11 cellular contexts compared by ENCODE assay signal in genomic region chr10:97211229-97211628, GRCh38. TPM values are rescaled to one million over a fixed set of nuclear protein-coding genes. Genes with fewer than 3 reads are reported as not detected.
DNase-seq lines count a peak whose midpoint lies in the region; ATAC-seq and TF ChIP-seq lines count a peak whose summit lies in the region.
"Had no signal": no experiment of that assay in that cellular context is flagged by ENCODE, and none has a peak within 500 bp of the region (broad histone marks: within the 10 kb centered on the region; RNA-seq: fewer than 3 reads in every experiment).

No MANE protein-coding gene starts in this region.

- TF ChIP-seq CTCF in right atrium auricular region (IDR thresholded peaks at IDR 0.05), result no peak
- no peak for TF ChIP-seq CTCF in left ventricle myocardium inferior (IDR thresholded peaks at IDR 0.05; ENCODE audit: borderline replicate concordance)
- no peak for TF ChIP-seq CTCF in esophagus squamous epithelium (IDR thresholded peaks at IDR 0.05)

- H3K36me3 ChIP-seq in right atrium auricular region, result no peaks in the 10 kb centered on the region
- no peaks in the 10 kb centered on the region for H3K36me3 ChIP-seq in left ventricle myocardium inferior
- no peaks in the 10 kb centered on the region for H3K36me3 ChIP-seq in esophagus squamous epithelium
- H3K36me3 ChIP-seq: HAP-1 had no signal

- no peak overlapping the region for H3K4me3 ChIP-seq in right atrium auricular region
- H3K4me3 ChIP-seq in left ventricle myocardium inferior, result no peak overlapping the region
- no peak overlapping the region for H3K4me3 ChIP-seq in esophagus squamous epithelium
- H3K4me3 ChIP-seq: GM23338, HAP-1 had no signal

- intact Hi-C loops in left ventricle myocardium inferior (cut with micrococcal nuclease), result no loop called here
- intact Hi-C loops in sciatic nerve (cut with DNase I), result no loop called here
- intact Hi-C loops in esophagus squamous epithelium (cut with DNase I), result no loop called here

- no peak for TF ChIP-seq POLR2A in esophagus squamous epithelium (IDR thresholded peaks at IDR 0.05)

- DNase-seq in right atrium auricular region (ENCODE audit: low spot score), result peak; percentile 38
- no peak for DNase-seq in left ventricle myocardium inferior
- peak; percentile 49 for DNase-seq in sciatic nerve (ENCODE audit: low spot score)
- DNase-seq in occipital lobe (lab: John Stamatoyannopoulos, UW), result no peak
- DNase-seq in esophagus squamous epithelium (lab: John Stamatoyannopoulos, UW), result no peak

- WGBS in esophagus squamous epithelium, 2 donors, result 33 to 95% methylated on average over 1 to 9 of the region's 9 CpGs

- no peak overlapping the region for H3K27ac ChIP-seq in right atrium auricular region
- no peak overlapping the region for H3K27ac ChIP-seq in left ventricle myocardium inferior (replicated peaks)
- no peak overlapping the region for H3K27ac ChIP-seq in esophagus squamous epithelium

- H3K27me3 ChIP-seq in right atrium auricular region (no peaks in the 10 kb centered on the region), left ventricle myocardium inferior (ENCODE audit: low read depth) (peaks cover 28% of the 10 kb centered on the region), esophagus squamous epithelium (peaks cover 0 to 11% (median 0%) of the 10 kb centered on the region in 4 donors)

- no peaks in the 10 kb centered on the region for H3K4me1 ChIP-seq in right atrium auricular region
- no peaks in the 10 kb centered on the region for H3K4me1 ChIP-seq in left ventricle myocardium inferior
- H3K4me1 ChIP-seq in esophagus squamous epithelium, result no peaks in the 10 kb centered on the region
- H3K4me1 ChIP-seq: HAP-1 had no signal

- ATAC-seq in esophagus mucosa (peak; percentile 23), sciatic nerve (no peak), HG02678 (IDR thresholded peaks at IDR 0.05; ENCODE audit: unreplicated experiment) (no peak)

- no peaks in the 10 kb centered on the region for H3K9me3 ChIP-seq in right atrium auricular region
- no peaks in the 10 kb centered on the region for H3K9me3 ChIP-seq in left ventricle myocardium inferior (replicated peaks)
- no peaks in the 10 kb centered on the region for H3K9me3 ChIP-seq in esophagus squamous epithelium
- H3K9me3 ChIP-seq: HAP-1 had no signal

RNA-seq across cellular contexts. Expression of gene SLIT1, which starts 25.5 kb away (rescaled TPM):
- not detected for total RNA-seq in right atrium auricular region
- 0.08 TPM for total RNA-seq in left ventricle myocardium inferior
- total RNA-seq in esophagus mucosa, result 0.16 TPM
- total RNA-seq in sciatic nerve, result 3.1 TPM
- 42.7 TPM for total RNA-seq in occipital lobe
- total RNA-seq in esophagus squamous epithelium, result not detected
- total RNA-seq: A172, Calu3 had no signal

Comparison
In these comparisons a context has a peak if more than half of its experiments do, and no peak if none do; other contexts are left out.
1. DNase-seq: peak in right atrium auricular region (single experiment) and sciatic nerve (single experiment); none in left ventricle myocardium inferior (single experiment), occipital lobe (single experiment) and esophagus squamous epithelium (single experiment).
2. RNA of gene SLIT1, which starts 25.5 kb away (total RNA-seq): 42.7 TPM in occipital lobe (single experiment); 3.1 TPM in sciatic nerve (single experiment), 0.16 TPM in esophagus mucosa (single experiment), 0.08 TPM in left ventricle myocardium inferior (single experiment), not detected in right atrium auricular region and not detected in esophagus squamous epithelium; every median in the first group is over 10 times any median in the second.